8 cellular contexts compared by ENCODE assay signal in the genomic region with DNA sequence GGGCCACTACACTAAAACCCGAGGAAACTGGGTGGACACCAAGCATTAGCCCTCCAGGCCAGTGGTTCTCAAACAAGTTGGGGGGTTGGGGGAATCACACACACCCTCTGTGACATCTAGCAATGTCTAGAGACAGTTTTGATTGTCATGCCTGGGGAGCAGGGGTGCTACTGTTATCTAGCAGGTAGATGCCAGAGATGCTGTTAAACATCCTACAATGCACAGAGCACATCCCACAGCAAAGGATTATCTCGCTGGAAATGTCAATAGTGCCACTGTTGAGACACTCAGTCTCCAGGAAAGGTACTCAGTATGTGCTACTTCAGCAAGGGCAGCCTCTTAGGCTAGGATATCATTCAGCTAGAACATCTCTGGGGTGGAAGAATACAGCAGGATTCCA. TPM values are rescaled to one million over a fixed set of nuclear protein-coding genes. Genes with fewer than 3 reads are reported as not detected.
DNase-seq lines count a peak whose midpoint lies in the region; ATAC-seq and TF ChIP-seq lines count a peak whose summit lies in the region.

No MANE protein-coding gene starts in this region.

- no peaks in the 10 kb centered on the region for H3K4me1 ChIP-seq in RWPE2 (ENCODE audit: insufficient read depth, poor library complexity, severe bottlenecking)
- peaks cover 4% of the 10 kb centered on the region for H3K4me1 ChIP-seq in fibroblast of lung (ENCODE audit: control insufficient read depth, extremely low read depth, insufficient read depth, low read length)
- peaks cover 11 to 29% of the 10 kb centered on the region in 2 donors for H3K4me1 ChIP-seq in gastrocnemius medialis
- H3K4me1 ChIP-seq in body of pancreas: peaks cover 12% of the 10 kb centered on the region

- H3K9ac ChIP-seq in fibroblast of lung (ENCODE audit: insufficient read depth, low read length): peak overlapping the region; percentile 94

- DNase-seq in NCI-H1417 (lab: John Stamatoyannopoulos, UW) (peak in 2 of 3 experiments; percentile 26 to 37), NCI-H1417 treated with DMSO at 0.1 percent for 48 hours (lab: John Stamatoyannopoulos, UW) (no peak), RWPE2 (ENCODE audit: low spot score) (no peak), fibroblast of lung (ENCODE audit: low read depth in 2 of 2) (no peak), gastrocnemius medialis (no peak), body of pancreas (no peak)
- DNase-seq in stimulated activated CD4-positive, alpha-beta T cell treated with anti-CD3 and anti-CD28 coated beads, Interleukin-4, amount 100 ng/mL, for 4 hours: no peak

- H2AFZ ChIP-seq in fibroblast of lung (ENCODE audit: low read length): no peak overlapping the region

- intact Hi-C loops in gastrocnemius medialis (cut with DNase I; ENCODE audit: low total_unique reads) (no loop called here), body of pancreas (cut with DNase I) (no loop called here)

- WGBS in body of pancreas, 2 donors: 0 to 17% methylated on average over 1 to 2 of the region's 2 CpGs

- in situ Hi-C loops in gastrocnemius medialis (cut with MboI; ENCODE audit: low sequenced_read_pairs in 4 of 4): loop anchor here in 1 of 4 donors (10.0 kb wide), 1 partner anchor 106 kb away; no protein-coding TSS in a partner anchor

- H3K27me3 ChIP-seq in RWPE2 (ENCODE audit: insufficient read depth, poor library complexity, severe bottlenecking) (no peaks in the 10 kb centered on the region), fibroblast of lung (ENCODE audit: control insufficient read depth, insufficient read depth, low read length) (no peaks in the 10 kb centered on the region), gastrocnemius medialis (no peaks in the 10 kb centered on the region), body of pancreas (no peaks in the 10 kb centered on the region)

- H4K20me1 ChIP-seq in fibroblast of lung (ENCODE audit: control insufficient read depth, extremely low read depth, insufficient read depth, low read length): no peaks in the 10 kb centered on the region

- H3K27ac ChIP-seq in RWPE2 (ENCODE audit: poor library complexity, severe bottlenecking) (peak overlapping the region; percentile 83), fibroblast of lung (ENCODE audit: insufficient read depth, low read length) (no peak overlapping the region), gastrocnemius medialis (peak overlapping the region in 1 of 4 donors; percentile 94), body of pancreas (no peak overlapping the region)

- no peak for ATAC-seq in RWPE2 (ENCODE audit: low read depth)
- no peak for ATAC-seq in gastrocnemius medialis
- no peak for ATAC-seq in body of pancreas
- ATAC-seq in HG02642 (IDR thresholded peaks at IDR 0.05; ENCODE audit: poor library complexity, unreplicated experiment): no peak

- H3K36me3 ChIP-seq in RWPE2 (ENCODE audit: low read depth) (peaks cover 14% of the 10 kb centered on the region; the same call in 1 of the 2 replicates), fibroblast of lung (ENCODE audit: control insufficient read depth, insufficient read depth, low read length) (no peaks in the 10 kb centered on the region), gastrocnemius medialis (no peaks in the 10 kb centered on the region), body of pancreas (replicated peaks in 1 of 2; ENCODE audit: insufficient read depth in 1 of 2, low read depth in 2 of 2) (no peaks in the 10 kb centered on the region)

- peak overlapping the region; percentile 87 for H3K4me2 ChIP-seq in fibroblast of lung (ENCODE audit: extremely low read depth, insufficient read depth, low read length)

- H3K79me2 ChIP-seq in fibroblast of lung (ENCODE audit: control insufficient read depth, insufficient read depth, low read length): peaks cover 52% of the 10 kb centered on the region

- H3K9me3 ChIP-seq in RWPE2 (ENCODE audit: severe bottlenecking) (no peaks in the 10 kb centered on the region), fibroblast of lung (ENCODE audit: control insufficient read depth, insufficient read depth, low read depth, low read length) (no peaks in the 10 kb centered on the region), gastrocnemius medialis (no peaks in the 10 kb centered on the region), body of pancreas (no peaks in the 10 kb centered on the region)

- TF ChIP-seq POLR2A in gastrocnemius medialis (IDR thresholded peaks at IDR 0.05) (no peak), body of pancreas (IDR thresholded peaks at IDR 0.05) (no peak)

- no peak for TF ChIP-seq CTCF in RWPE2 (IDR thresholded peaks at IDR 0.05; ENCODE audit: poor library complexity, severe bottlenecking)
- no peak for TF ChIP-seq CTCF in fibroblast of lung (conservative IDR thresholded peaks at IDR 0.05 in 1 of 2, IDR thresholded peaks at IDR 0.05 in 1 of 2; ENCODE audit: low read depth in 1 of 2, low read length in 2 of 2)
- no peak for TF ChIP-seq CTCF in gastrocnemius medialis (IDR thresholded peaks at IDR 0.05 in 4 of 5, conservative IDR thresholded peaks at IDR 0.05 in 1 of 5)
- TF ChIP-seq CTCF in body of pancreas (IDR thresholded peaks at IDR 0.05): no peak

- H3K4me3 ChIP-seq in RWPE2 (ENCODE audit: severe bottlenecking) (peak overlapping the region; percentile 50), fibroblast of lung (replicated peaks in 1 of 4; ENCODE audit: control extremely low read depth in 1 of 4, insufficient read depth in 1 of 4, low read depth in 3 of 4, low read length in 4 of 4) (peak overlapping the region; percentile 71 to 96 (median 84)), gastrocnemius medialis (peak overlapping the region; percentile 65 to 89 (median 81)), body of pancreas (no peak overlapping the region)

RNA-seq across cellular contexts. Expression of a gene that starts 1.3 kb away (rescaled TPM):
- 7.7 and 9.6 TPM in 2 replicates for total RNA-seq in fibroblast of lung
- polyA plus RNA-seq in fibroblast of lung: 23.5 and 53.3 TPM in 2 replicates
- 20.4 and 45.4 TPM in 2 replicates for polyA plus RNA-seq in fibroblast of lung (2012)
- 11.2 and 22.9 TPM in 2 replicates for polyA minus RNA-seq in fibroblast of lung (ENCODE audit: low replicate concordance)
- 10 to 100 TPM; 12.9 to 23.5 (median 17.1) TPM for total RNA-seq in gastrocnemius medialis
- total RNA-seq in body of pancreas: 10 to 100 TPM; 24.6 to 38.6 TPM

RNA-seq across cellular contexts. Expression of a gene that starts 1.5 kb away (rescaled TPM):
- total RNA-seq in fibroblast of lung (0.77 and 1.3 TPM in 2 replicates), gastrocnemius medialis (1 to 10 TPM in 1 of 4 donors, under 1 TPM in 1, not detected in 2; 0.52 to 1.1 TPM), body of pancreas (under 1 TPM; 0.52 to 0.99 TPM)
- 0.15 TPM in 2 replicates for polyA plus RNA-seq in fibroblast of lung
- polyA plus RNA-seq in fibroblast of lung (2012): 0.34 and 0.47 TPM in 2 replicates
- not detected in 2 replicates for polyA minus RNA-seq in fibroblast of lung (ENCODE audit: low replicate concordance)

RNA-seq across cellular contexts. Expression of a gene that starts 13.0 kb away (rescaled TPM):
- total RNA-seq in fibroblast of lung: 41.6 and 46.0 TPM in 2 replicates
- polyA plus RNA-seq in fibroblast of lung: 62.3 and 103 TPM in 2 replicates
- 76.2 and 134 TPM in 2 replicates for polyA plus RNA-seq in fibroblast of lung (2012)
- 113 and 158 TPM in 2 replicates for polyA minus RNA-seq in fibroblast of lung (ENCODE audit: low replicate concordance)
- total RNA-seq in gastrocnemius medialis: 100 to 1,000 TPM in 1 of 4 donors, 10 to 100 TPM in 3; 62.2 to 106 (median 75.3) TPM
- 10 to 100 TPM; 40.5 to 50.1 TPM for total RNA-seq in body of pancreas

Comparison
In these comparisons a context has a peak if more than half of its experiments do, and no peak if none do; other contexts are left out.
1. DNase-seq: peak in NCI-H1417 (2 of 3); none in NCI-H1417 treated with DMSO at 0.1 percent for 48 hours (single experiment), RWPE2 (single experiment), fibroblast of lung (0 of 2), gastrocnemius medialis (0 of 2), stimulated activated CD4-positive, alpha-beta T cell treated with anti-CD3 and anti-CD28 coated beads, Interleukin-4, amount 100 ng/mL, for 4 hours (0 of 2) and body of pancreas (0 of 4).
2. H3K4me3 ChIP-seq: peak in RWPE2 (single experiment), fibroblast of lung (4 of 4) and gastrocnemius medialis (4 of 4); none in body of pancreas (0 of 2).